ENCODE assay signal across 15 cellular contexts in the genomic region with DNA sequence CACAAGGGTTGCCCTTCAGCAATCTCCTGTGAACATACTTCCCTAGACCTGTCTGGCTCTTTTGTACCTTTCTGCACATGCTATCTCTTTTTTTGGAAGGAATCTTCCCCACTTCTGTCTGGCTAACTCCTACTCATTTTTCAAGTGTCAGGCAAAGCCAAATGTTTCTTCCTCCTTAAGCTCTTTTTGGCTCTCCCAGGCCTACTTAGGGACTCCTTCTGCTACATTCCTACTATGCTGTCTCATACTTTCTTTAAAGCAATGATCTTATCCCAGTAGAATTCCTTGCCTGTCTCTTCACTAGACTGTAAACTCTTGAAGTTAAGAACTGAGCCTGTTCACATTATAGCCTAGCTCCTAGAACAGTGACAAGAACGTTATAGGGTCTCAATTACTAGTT.
DNase-seq lines count a peak whose midpoint lies in the region; ATAC-seq, FAIRE-seq and TF ChIP-seq lines count a peak whose summit lies in the region.
"Had no signal": no experiment of that assay in that cellular context is flagged by ENCODE, and none has a peak within 500 bp of the region (broad histone marks: within the 10 kb centered on the region; RNA-seq: fewer than 3 reads in every experiment).

No MANE protein-coding gene starts in this region.

- no peaks in the 10 kb centered on the region for H3K9me2 ChIP-seq in GM23248 (ENCODE audit: insufficient read depth)

- H3K79me2 ChIP-seq in GM23248 (ENCODE audit: insufficient read depth), result no peaks in the 10 kb centered on the region

- 20 to 38% methylated on average over 1 of the region's 1 CpG for WGBS in GM23248 (ENCODE audit: low coverage in 1 of 2, low lambda C conversion rate in 2 of 2, missing lambda C conversion rate in 2 of 2), 2 experiments
- WGBS in esophagus squamous epithelium, 2 donors, result 33 to 44% methylated on average over 1 of the region's 1 CpG
- 48 to 51% methylated on average over 1 of the region's 1 CpG for WGBS in lung, 2 donors

- H3K27ac ChIP-seq in GM23248, result peak overlapping the region; percentile 65
- H3K27ac ChIP-seq in esophagus squamous epithelium, result peak overlapping the region in 3 of 4 donors; percentile 1 to 64 (median 58)
- H3K27ac ChIP-seq in lung (ENCODE audit: low read depth in 1 of 2, low read length in 1 of 2), result peak overlapping the region in 1 of 2 donors; percentile 32
- peak overlapping the region; percentile 30 to 34 for H3K27ac ChIP-seq in tibial artery

- H3K9ac ChIP-seq in GM23248, result no peak overlapping the region

- peak; percentile 31 for ATAC-seq in lung (ENCODE audit: insufficient read depth, low FRiP score)
- no peak for ATAC-seq in GM21360 (IDR thresholded peaks at IDR 0.05; ENCODE audit: unreplicated experiment)
- no peak for ATAC-seq in GM19463 (IDR thresholded peaks at IDR 0.05; ENCODE audit: unreplicated experiment)

- H3K4me1 ChIP-seq in GM23248 (ENCODE audit: insufficient read depth) (peaks cover 24% of the 10 kb centered on the region), esophagus squamous epithelium (peaks cover 0 to 5% (median 0%) of the 10 kb centered on the region in 3 donors), lung (ENCODE audit: control insufficient read depth in 2 of 2, insufficient read depth in 2 of 2, low read length in 2 of 2) (no peaks in the 10 kb centered on the region), tibial artery (peaks cover 0 to 21% (median 5%) of the 10 kb centered on the region in 4 donors)

- in situ Hi-C loops in GM23248 (cut with MboI), result no loop called here

- H3K9me3 ChIP-seq in GM23248 (ENCODE audit: low read depth), result peaks cover 5% of the 10 kb centered on the region
- peaks cover 0 to 8% (median 3%) of the 10 kb centered on the region in 3 donors for H3K9me3 ChIP-seq in esophagus squamous epithelium
- H3K9me3 ChIP-seq in lung (ENCODE audit: control insufficient read depth in 2 of 2, insufficient read depth in 1 of 2, low read length in 1 of 2), result no peaks in the 10 kb centered on the region
- H3K9me3 ChIP-seq in tibial artery, result peaks cover 0 to 7% (median 0%) of the 10 kb centered on the region in 3 donors

- H2AFZ ChIP-seq in GM23248, result peak overlapping the region; percentile 2; the same call in 1 of the 2 replicates

- no peaks in the 10 kb centered on the region for H3K27me3 ChIP-seq in GM23248 (replicated peaks; ENCODE audit: insufficient read depth)
- H3K27me3 ChIP-seq in esophagus squamous epithelium, result no peaks in the 10 kb centered on the region
- H3K27me3 ChIP-seq in lung (ENCODE audit: control insufficient read depth, insufficient read depth), result no peaks in the 10 kb centered on the region
- H3K27me3 ChIP-seq in tibial artery, result no peaks in the 10 kb centered on the region

- H3F3A ChIP-seq in GM23248 (ENCODE audit: insufficient read depth), result peaks cover 19% of the 10 kb centered on the region

- no peak for FAIRE-seq in frontal cortex (lab: Jason Lieb, UNC)
- FAIRE-seq: GM18507 had no signal

- peak overlapping the region; percentile 57 for H3K4me2 ChIP-seq in GM23248 (ENCODE audit: unreplicated experiment)

- H4K20me1 ChIP-seq in GM23248 (ENCODE audit: insufficient read depth), result no peaks in the 10 kb centered on the region

- peak; percentile 90 for DNase-seq in GM23248
- DNase-seq in esophagus squamous epithelium (lab: John Stamatoyannopoulos, UW), result no peak
- DNase-seq in lung (ENCODE audit: low spot score), result no peak
- DNase-seq in tibial artery, result no peak
- DNase-seq in frontal cortex (ENCODE audit: low spot score in 2 of 2), result no peak
- DNase-seq in NCI-H2196 (lab: John Stamatoyannopoulos, UW; ENCODE audit: unreplicated experiment), result no peak
- DNase-seq: activated CD4-positive, alpha-beta T cell treated with anti-CD3 and anti-CD28 coated beads, Interleukin-2, amount 50 U/mL, for 1 hour; CD4-positive, CD25-positive, alpha-beta regulatory T cell; GF-D8; KG1; NCI-H69; RPMI8226 had no signal

- H3K4me3 ChIP-seq in GM23248 (no peak overlapping the region), esophagus squamous epithelium (no peak overlapping the region), lung (no peak overlapping the region), tibial artery (no peak overlapping the region)

- H3K36me3 ChIP-seq in GM23248 (ENCODE audit: low read depth) (no peaks in the 10 kb centered on the region), esophagus squamous epithelium (no peaks in the 10 kb centered on the region), lung (ENCODE audit: control insufficient read depth in 2 of 2, insufficient read depth in 2 of 2, low read length in 2 of 2) (no peaks in the 10 kb centered on the region), tibial artery (no peaks in the 10 kb centered on the region)

- no peak for TF ChIP-seq POLR2A in esophagus squamous epithelium (IDR thresholded peaks at IDR 0.05)

- intact Hi-C loops in esophagus squamous epithelium (cut with DNase I) (no loop called here), tibial artery (cut with DNase I; ENCODE audit: low total_unique reads) (no loop called here)

- TF ChIP-seq CTCF in esophagus squamous epithelium (IDR thresholded peaks at IDR 0.05) (no peak), lung (IDR thresholded peaks at IDR 0.05; ENCODE audit: control extremely low read depth, extremely low read depth) (no peak), tibial artery (IDR thresholded peaks at IDR 0.05) (no peak)
